In the genomic region with DNA sequence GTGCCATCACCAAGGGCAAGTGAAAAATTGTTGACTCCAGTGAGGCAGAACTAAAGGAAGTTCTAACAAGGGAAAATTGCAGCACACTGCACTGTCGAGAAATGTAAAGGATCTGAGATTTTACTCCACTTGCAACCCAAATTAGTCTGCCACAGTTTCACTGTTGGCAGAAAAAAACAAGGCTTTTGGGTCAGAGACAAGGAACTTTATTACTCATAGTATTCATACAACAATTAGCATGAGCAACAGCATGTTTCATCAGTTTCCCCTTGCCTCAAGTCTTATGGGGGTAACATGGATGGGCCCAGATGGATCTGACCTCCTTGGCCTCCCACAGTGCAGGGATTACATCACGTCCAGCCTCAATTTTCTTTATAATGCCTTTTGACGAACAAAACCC, we compare ENCODE assay signal across 17 cellular contexts.
"Had no signal": no experiment of that assay in that cellular context is flagged by ENCODE, and none has a peak within 500 bp of the region (broad histone marks: within the 10 kb centered on the region; RNA-seq: fewer than 3 reads in every experiment).

No MANE protein-coding gene starts in this region.

- H3K27ac ChIP-seq: body of pancreas, dorsolateral prefrontal cortex, esophagus squamous epithelium, skin epidermis, stomach had no signal

- H3K9me3 Mint-ChIP-seq: activated T-cell treated with anti-CD3 and anti-CD28 coated beads, Interleukin-2, amount 50 U/mL, for 4 hours; T-helper 2 cell treated with Interferon-gamma antibody and Interleukin-4, amounts not matched to agents 5 μg/mL and 100 μg/mL, for 36 hours had no signal

- H3K4me3 Mint-ChIP-seq: activated T-cell treated with anti-CD3 and anti-CD28 coated beads, Interleukin-2, amount 50 U/mL, for 4 hours; T-helper 2 cell treated with Interferon-gamma antibody and Interleukin-4, amounts not matched to agents 5 μg/mL and 100 μg/mL, for 36 hours had no signal

- DNase-seq: activated CD4-positive, alpha-beta T cell treated with anti-CD3 and anti-CD28 coated beads, Interleukin-2, amount 50 U/mL, for 48 hours; activated CD4-positive, CD25-positive, alpha-beta regulatory T cell treated with anti-CD3 and anti-CD28 coated beads, Interleukin-2, amount 50 U/mL, for 72 hours; activated gamma-delta T cell treated with Interleukin-2 at 50 U/mL for 16 hours; activated T-cell treated with anti-CD3 and anti-CD28 coated beads, Interleukin-2, amount 50 U/mL, for 4 hours; body of pancreas; cerebellar nuclear complex; dorsolateral prefrontal cortex; esophagus squamous epithelium; hippocampal formation; kidney glomerular epithelial cell; midbrain; retina; stimulated activated CD4-positive, alpha-beta T cell treated with anti-CD3 and anti-CD28 coated beads, Interleukin-4, amount 100 ng/mL, for 4 hours; stomach; SW 1271 had no signal

- H3K27ac Mint-ChIP-seq: T-helper 2 cell treated with Interferon-gamma antibody and Interleukin-4, amounts not matched to agents 5 μg/mL and 100 μg/mL, for 36 hours had no signal

- H3K4me3 ChIP-seq: body of pancreas, dorsolateral prefrontal cortex, esophagus squamous epithelium, skin epidermis, stomach had no signal

- H3K27me3 ChIP-seq: body of pancreas, dorsolateral prefrontal cortex, esophagus squamous epithelium, stomach had no signal

- ATAC-seq: activated T-cell treated with anti-CD3 and anti-CD28 coated beads, Interleukin-2, amount 50 U/mL, for 4 hours; body of pancreas had no signal

- H3K4me1 ChIP-seq: body of pancreas had no signal
